9 cellular contexts compared by ENCODE assay signal in genomic region chr18:47997338-47997780, GRCh38.
DNase-seq lines count a peak whose midpoint lies in the region; ATAC-seq and TF ChIP-seq lines count a peak whose summit lies in the region.
"Had no signal": no experiment of that assay in that cellular context is flagged by ENCODE, and none has a peak within 500 bp of the region (broad histone marks: within the 10 kb centered on the region; RNA-seq: fewer than 3 reads in every experiment).

No MANE protein-coding gene starts in this region.

- DNase-seq in AG09309 (ENCODE audit: low read depth) = no peak
- peak; percentile 78 for DNase-seq in H7
- DNase-seq in activated CD8-positive, alpha-beta T cell treated with anti-CD3 and anti-CD28 coated beads for 36 hours = peak; percentile 62
- peak; percentile 78 for DNase-seq in iPS-NIHi7 (ENCODE audit: extremely low spot score)
- no peak for DNase-seq in GF-D8 (lab: John Stamatoyannopoulos, UW)
- no peak for DNase-seq in NCI-H1092 (lab: John Stamatoyannopoulos, UW)
- no peak for DNase-seq in body of pancreas
- DNase-seq in C1 segment of cervical spinal cord (lab: John Stamatoyannopoulos, UW) = no peak

- no peaks in the 10 kb centered on the region for H3K27me3 Mint-ChIP-seq in activated CD8-positive, alpha-beta T cell treated with anti-CD3 and anti-CD28 coated beads for 36 hours

- POLR2A ChIA-PET in activated CD8-positive, alpha-beta T cell treated with anti-CD3 and anti-CD28 coated beads for 36 hours (lab: Charles Lee) = interaction anchor here (0.6 kb wide), 1 partner anchor 119 kb away, joined by 3 read pairs; no protein-coding TSS in a partner anchor

- no peaks in the 10 kb centered on the region for H3K36me3 Mint-ChIP-seq in activated CD8-positive, alpha-beta T cell treated with anti-CD3 and anti-CD28 coated beads for 36 hours (ENCODE audit: low read depth)

- H3K4me1 Mint-ChIP-seq in activated CD8-positive, alpha-beta T cell treated with anti-CD3 and anti-CD28 coated beads for 36 hours (ENCODE audit: low read depth) = no peaks in the 10 kb centered on the region

- H3K4me1 ChIP-seq in body of pancreas = no peaks in the 10 kb centered on the region

- 57 to 74% methylated on average over 5 of the region's 5 CpGs for WGBS in body of pancreas, 2 donors

- H3K9me3 ChIP-seq in body of pancreas = peaks cover 0 to 5% (median 0%) of the 10 kb centered on the region in 3 donors
- H3K9me3 ChIP-seq: neutrophil had no signal

- ATAC-seq in activated CD8-positive, alpha-beta T cell treated with anti-CD3 and anti-CD28 coated beads for 36 hours = peak; percentile 49
- ATAC-seq in body of pancreas = no peak

- TF ChIP-seq POLR2A in body of pancreas (IDR thresholded peaks at IDR 0.05) = no peak

- intact Hi-C loops in activated CD8-positive, alpha-beta T cell treated with anti-CD3 and anti-CD28 coated beads for 36 hours (cut with micrococcal nuclease) = no loop called here
- intact Hi-C loops in body of pancreas (cut with DNase I) = no loop called here

- CTCF ChIA-PET in activated CD8-positive, alpha-beta T cell treated with anti-CD3 and anti-CD28 coated beads for 36 hours (lab: Charles Lee) = interaction anchor here (0.6 to 3.9 kb wide), 29 partner anchors 10 to 248 kb away, joined by 3 to 38 read pairs (median 4); no protein-coding TSS in a partner anchor

- H3K27ac ChIP-seq in body of pancreas = no peak overlapping the region
- H3K27ac ChIP-seq: neutrophil had no signal

- no peak overlapping the region for H3K4me3 Mint-ChIP-seq in activated CD8-positive, alpha-beta T cell treated with anti-CD3 and anti-CD28 coated beads for 36 hours

- peaks cover 13% of the 10 kb centered on the region for H3K9me3 Mint-ChIP-seq in activated CD8-positive, alpha-beta T cell treated with anti-CD3 and anti-CD28 coated beads for 36 hours

- H3K27ac Mint-ChIP-seq in activated CD8-positive, alpha-beta T cell treated with anti-CD3 and anti-CD28 coated beads for 36 hours = no peak overlapping the region

- TF ChIP-seq CTCF in AG09309 (IDR thresholded peaks at IDR 0.05; ENCODE audit: control insufficient read depth, insufficient read depth, low read depth, low read length, missing control alignments) (peak; percentile 38), body of pancreas (IDR thresholded peaks at IDR 0.05) (no peak)
- peak; percentile 73 for TF ChIP-seq CTCF in activated CD8-positive, alpha-beta T cell treated with anti-CD3 and anti-CD28 coated beads for 36 hours (IDR thresholded peaks at IDR 0.05)

- H3K36me3 ChIP-seq in H7 (replicated peaks; ENCODE audit: control insufficient read depth, insufficient read depth, low read length) (no peaks in the 10 kb centered on the region), body of pancreas (replicated peaks in 1 of 2; ENCODE audit: insufficient read depth in 1 of 2, low read depth in 2 of 2) (no peaks in the 10 kb centered on the region)
- H3K36me3 ChIP-seq: neutrophil had no signal

- H3K27me3 ChIP-seq in H7 (ENCODE audit: control insufficient read depth, insufficient read depth, low read length) (no peaks in the 10 kb centered on the region), body of pancreas (no peaks in the 10 kb centered on the region)
- H3K27me3 ChIP-seq: neutrophil had no signal

- H3K4me3 ChIP-seq in AG09309 (ENCODE audit: control insufficient read depth, low read depth, low read length) (no peak overlapping the region), H7 (ENCODE audit: insufficient read depth, low read depth, low read length) (no peak overlapping the region), body of pancreas (no peak overlapping the region)

Comparison
In these comparisons a context has a peak if more than half of its experiments do, and no peak if none do; other contexts are left out.
1. DNase-seq: peak in H7 (single experiment), activated CD8-positive, alpha-beta T cell treated with anti-CD3 and anti-CD28 coated beads for 36 hours (single experiment) and iPS-NIHi7 (single experiment); none in AG09309 (single experiment), GF-D8 (single experiment), NCI-H1092 (single experiment), body of pancreas (0 of 4) and C1 segment of cervical spinal cord (0 of 14).
2. CTCF ChIP-seq: peak in AG09309 (single experiment) and activated CD8-positive, alpha-beta T cell treated with anti-CD3 and anti-CD28 coated beads for 36 hours (single experiment); none in body of pancreas (0 of 7).